8 cellular contexts compared by ENCODE assay signal in the genomic region with DNA sequence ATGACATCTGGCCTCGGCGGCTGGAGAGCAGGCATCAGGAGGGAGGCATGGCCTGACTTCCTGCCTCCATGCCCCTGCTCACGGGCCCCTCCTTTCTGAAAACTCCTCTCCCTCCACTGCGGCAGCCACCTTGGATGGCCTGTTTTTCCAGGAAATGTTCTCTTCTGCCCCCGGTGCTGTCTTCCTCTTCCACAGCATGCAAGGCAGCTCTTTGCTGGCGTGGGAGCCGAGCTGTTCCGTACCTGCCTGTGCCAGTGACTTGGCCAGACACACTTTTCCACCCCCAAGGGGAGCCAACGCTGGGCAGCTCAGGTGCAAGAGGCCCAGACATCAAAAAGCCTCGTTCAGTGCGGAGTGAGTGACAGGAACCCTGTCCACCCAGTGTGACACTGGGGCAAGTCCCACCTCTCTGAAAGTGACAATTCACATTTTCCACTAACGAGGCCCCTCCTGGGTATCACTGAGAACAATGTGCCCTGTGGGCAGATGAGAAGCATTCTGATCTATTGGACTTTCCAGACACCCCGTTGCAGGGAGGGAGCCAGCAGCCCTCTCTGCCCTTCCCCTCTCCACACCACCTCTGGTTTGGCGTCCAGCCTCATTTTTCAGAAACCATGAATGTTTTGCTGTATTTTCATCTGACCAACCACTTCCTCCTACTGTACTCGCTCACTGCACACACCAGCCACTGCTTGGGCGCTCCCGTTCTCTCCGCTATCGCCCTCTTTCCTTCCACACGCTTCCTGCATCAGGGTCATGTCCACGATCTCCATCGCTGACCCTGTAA. TPM values are rescaled to one million over a fixed set of nuclear protein-coding genes. Genes with fewer than 3 reads are reported as not detected.
DNase-seq lines count a peak whose midpoint lies in the region; ATAC-seq, FAIRE-seq and TF ChIP-seq lines count a peak whose summit lies in the region.

No MANE protein-coding gene starts in this region.

- no peak overlapping the region for H3K9ac ChIP-seq in mammary epithelial cell (ENCODE audit: insufficient read depth, low read length)
- H3K9ac ChIP-seq in subcutaneous abdominal adipose tissue (ENCODE audit: low read length in 5 of 5), result peak overlapping the region in 3 of 5 donors; percentile 9 to 44 (median 15)

- H3K4me1 ChIP-seq in mammary epithelial cell (ENCODE audit: insufficient read depth, low read length) (peaks cover 25% of the 10 kb centered on the region), subcutaneous abdominal adipose tissue (ENCODE audit: control insufficient read depth in 5 of 5, insufficient read depth in 5 of 5, low read length in 5 of 5) (peaks cover 13 to 71% (median 51%) of the 10 kb centered on the region in 5 donors)

- in situ Hi-C loops in mammary epithelial cell (cut with MboI; ENCODE audit: low sequenced_read_pairs in 2 of 2), result loop anchor here in 1 of 2 donors (10.0 to 25.0 kb wide), 2 partner anchors 127 to 225 kb away; no protein-coding TSS in a partner anchor

- no peak for FAIRE-seq in urothelium cell line (lab: Jason Lieb, UNC)

- BruUV-seq in mammary epithelial cell (replicated peaks; lab: Mats Ljungman, UMichigan), result no TSS peak

- H3K27ac Mint-ChIP-seq in activated B cell treated with CpG ODN at 0.5 μM for 24 hours (peak overlapping the region; percentile 99), neural crest cell (ENCODE audit: unreplicated experiment) (peak overlapping the region; percentile 82)

- H3K27me3 Mint-ChIP-seq in activated B cell treated with CpG ODN at 0.5 μM for 24 hours, result no peaks in the 10 kb centered on the region
- no peaks in the 10 kb centered on the region for H3K27me3 Mint-ChIP-seq in neural crest cell (ENCODE audit: low read depth)

- H3K4me2 ChIP-seq in mammary epithelial cell (ENCODE audit: insufficient read depth, low read depth, low read length), result no peak overlapping the region

- DNase-seq in activated B cell treated with CpG ODN at 0.5 μM for 24 hours (peak; percentile 58), mammary epithelial cell (no peak), neural crest cell (ENCODE audit: low read depth, low spot score) (no peak), urothelium cell line (ENCODE audit: low spot score) (no peak), foreskin melanocyte (no peak)

- CTCF ChIA-PET in activated B cell treated with CpG ODN at 0.5 μM for 24 hours (lab: Charles Lee) (interaction anchor here (1.0 to 5.7 kb wide), 4 partner anchors 8 to 133 kb away, joined by 3 to 98 read pairs (median 40); no protein-coding TSS in a partner anchor), mammary epithelial cell (lab: Charles Lee; ENCODE audit: low non-redundant PET) (no interaction called here)

- H3K4me3 Mint-ChIP-seq in activated B cell treated with CpG ODN at 0.5 μM for 24 hours (peak overlapping the region; percentile 69), neural crest cell (no peak overlapping the region)

- no peaks in the 10 kb centered on the region for H3K9me3 Mint-ChIP-seq in activated B cell treated with CpG ODN at 0.5 μM for 24 hours
- no peaks in the 10 kb centered on the region for H3K9me3 Mint-ChIP-seq in neural crest cell

- no peak for TF ChIP-seq CTCF in activated B cell treated with CpG ODN at 0.5 μM for 24 hours (IDR thresholded peaks at IDR 0.05)
- TF ChIP-seq CTCF in mammary epithelial cell (conservative IDR thresholded peaks at IDR 0.05 in 1 of 2, IDR thresholded peaks at IDR 0.05 in 1 of 2; ENCODE audit: extremely low read depth in 1 of 2, insufficient read depth in 1 of 2, low read depth in 1 of 2, low read length in 2 of 2), result no peak
- no peak for TF ChIP-seq CTCF in neural crest cell (conservative IDR thresholded peaks at IDR 0.05)

- no peaks in the 10 kb centered on the region for H3K36me3 ChIP-seq in mammary epithelial cell (ENCODE audit: insufficient read depth, low read length)
- peaks cover 0 to 12% (median 7%) of the 10 kb centered on the region in 5 donors for H3K36me3 ChIP-seq in subcutaneous abdominal adipose tissue (ENCODE audit: control insufficient read depth in 5 of 5, insufficient read depth in 5 of 5, low read length in 5 of 5)

- intact Hi-C loops in activated B cell treated with CpG ODN at 0.5 μM for 24 hours (cut with micrococcal nuclease) (loop anchor here (1.0 kb wide), 4 partner anchors 17 to 213 kb away; a partner anchor contains a TSS), mammary epithelial cell (cut with micrococcal nuclease) (loop anchor here (5.0 kb wide), 1 partner anchor 55 kb away; no protein-coding TSS in a partner anchor)

- no peaks in the 10 kb centered on the region for H3K79me2 ChIP-seq in mammary epithelial cell (ENCODE audit: insufficient read depth, low read length)

- ATAC-seq in GM19328 (IDR thresholded peaks at IDR 0.05; ENCODE audit: unreplicated experiment) (peak; percentile 68), HG03159 (IDR thresholded peaks at IDR 0.05; ENCODE audit: unreplicated experiment) (peak; percentile 69), activated B cell treated with CpG ODN at 0.5 μM for 24 hours (ENCODE audit: low read depth) (peak; percentile 88)

- no peaks in the 10 kb centered on the region for H4K20me1 ChIP-seq in mammary epithelial cell (ENCODE audit: insufficient read depth, low read length)

- dilution Hi-C loops in mammary epithelial cell (cut with HindIII; ENCODE audit: low sequenced_read_pairs), result no loop called here

- no peak overlapping the region for H3K27ac ChIP-seq in mammary epithelial cell (ENCODE audit: insufficient read depth, low read depth, low read length)
- peak overlapping the region; percentile 50 for H3K27ac ChIP-seq in subcutaneous abdominal adipose tissue (ENCODE audit: low read depth, low read length)

- H3K9me3 ChIP-seq in mammary epithelial cell (replicated peaks; ENCODE audit: insufficient read depth, low read length) (no peaks in the 10 kb centered on the region), subcutaneous abdominal adipose tissue (ENCODE audit: control insufficient read depth in 5 of 5, low read length in 5 of 5) (no peaks in the 10 kb centered on the region)

- peak overlapping the region; percentile 79 for H2AFZ ChIP-seq in mammary epithelial cell (ENCODE audit: low read depth, low read length)

- POLR2A ChIA-PET in activated B cell treated with CpG ODN at 0.5 μM for 24 hours (lab: Charles Lee), result interaction anchor here (0.6 to 11.1 kb wide), 23 partner anchors 12 to 214 kb away, joined by 3 to 96 read pairs (median 4); a partner anchor contains a TSS

- H3K4me3 ChIP-seq in mammary epithelial cell (replicated peaks in 1 of 3; ENCODE audit: insufficient read depth in 1 of 3, low read depth in 2 of 3, low read length in 3 of 3) (no peak overlapping the region), subcutaneous abdominal adipose tissue (ENCODE audit: low read depth in 1 of 5, low read length in 5 of 5) (peak overlapping the region in 2 of 5 donors; percentile 6 to 24)

- H3K27me3 ChIP-seq in mammary epithelial cell (ENCODE audit: insufficient read depth, low read length) (no peaks in the 10 kb centered on the region), subcutaneous abdominal adipose tissue (ENCODE audit: control insufficient read depth in 5 of 5, insufficient read depth in 4 of 5, low read length in 5 of 5) (no peaks in the 10 kb centered on the region)

- H3K36me3 Mint-ChIP-seq in activated B cell treated with CpG ODN at 0.5 μM for 24 hours (ENCODE audit: low read depth) (peaks cover 31% of the 10 kb centered on the region), neural crest cell (ENCODE audit: low read depth) (no peaks in the 10 kb centered on the region)

- WGBS in mammary epithelial cell (ENCODE audit: low coverage, missing lambda C conversion rate), result 40% methylated on average over 17 of the region's 22 CpGs

- H3K4me1 Mint-ChIP-seq in activated B cell treated with CpG ODN at 0.5 μM for 24 hours, result peaks cover 74% of the 10 kb centered on the region
- H3K4me1 Mint-ChIP-seq in neural crest cell, result peaks cover 36% of the 10 kb centered on the region

RNA-seq across cellular contexts. Expression of a gene that starts 31.1 kb away (rescaled TPM):
- total RNA-seq in activated B cell treated with CpG ODN at 0.5 μM for 24 hours (61.0 and 68.3 TPM in 2 replicates), mammary epithelial cell (10 to 100 TPM; 71.6 to 81.2 TPM), neural crest cell (30.4 and 32.6 TPM in 2 replicates)
- polyA plus RNA-seq in mammary epithelial cell, result 54.1 TPM
- 71.1 TPM for polyA minus RNA-seq in mammary epithelial cell

RNA-seq across cellular contexts. Expression of a gene that starts 34.1 kb away (rescaled TPM):
- total RNA-seq in activated B cell treated with CpG ODN at 0.5 μM for 24 hours (13.4 and 17.9 TPM in 2 replicates), mammary epithelial cell (1 to 10 TPM; 2.8 to 4.0 TPM), neural crest cell (15.6 and 16.3 TPM in 2 replicates)
- 2.3 TPM for polyA plus RNA-seq in mammary epithelial cell
- 1.6 TPM for polyA minus RNA-seq in mammary epithelial cell
